Comparison of ENCODE assay signal across 9 cellular contexts in the genomic region with DNA sequence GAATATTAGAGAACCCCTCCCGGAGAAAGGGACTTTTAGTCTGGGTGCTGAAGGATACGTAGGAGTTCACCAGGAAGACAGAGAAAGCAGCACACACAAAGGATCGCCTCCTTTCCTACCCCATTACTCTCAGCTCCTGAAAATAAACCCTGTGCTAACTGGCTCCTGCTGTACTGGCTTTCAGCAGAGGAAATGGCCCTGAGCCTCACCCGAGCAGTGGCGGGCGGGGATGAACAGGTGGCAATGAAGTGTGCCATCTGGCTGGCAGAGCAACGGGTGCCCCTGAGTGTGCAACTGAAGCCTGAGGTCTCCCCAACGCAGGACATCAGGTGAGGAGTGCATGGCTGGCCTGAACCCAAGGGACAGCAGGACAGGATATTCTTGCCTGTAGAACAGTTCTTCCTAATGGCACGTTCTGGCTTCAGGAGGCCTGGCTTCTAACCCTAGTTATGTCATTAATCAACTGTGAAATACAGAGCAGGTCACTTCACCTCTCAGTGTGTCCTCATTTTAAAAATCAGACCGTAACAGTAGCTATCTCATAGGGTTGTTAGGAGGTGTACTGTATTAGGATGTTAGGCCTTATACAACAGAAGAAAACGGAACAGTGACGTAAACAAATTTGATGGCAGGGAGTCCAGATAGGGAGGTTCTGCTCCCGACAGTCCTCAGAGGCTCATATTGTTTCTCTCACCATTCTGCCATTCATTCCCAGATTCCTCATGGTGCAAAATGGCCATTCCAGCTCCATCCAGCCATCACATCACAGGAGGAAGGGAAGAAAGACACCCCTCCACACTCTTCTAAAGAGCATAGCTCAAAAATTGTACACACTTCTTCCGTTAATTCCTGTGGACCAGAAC. TPM values are rescaled to one million over a fixed set of nuclear protein-coding genes. Genes with fewer than 3 reads are reported as not detected.
DNase-seq lines count a peak whose midpoint lies in the region; ATAC-seq and TF ChIP-seq lines count a peak whose summit lies in the region.
"Had no signal": no experiment of that assay in that cellular context is flagged by ENCODE, and none has a peak within 500 bp of the region (broad histone marks: within the 10 kb centered on the region; RNA-seq: fewer than 3 reads in every experiment).

No MANE protein-coding gene starts in this region.

- POLR2A ChIA-PET in PC-9 (lab: Charles Lee; ENCODE audit: unreplicated experiment) = interaction anchor here (0.6 kb wide), 1 partner anchor 24 kb away, joined by 7 read pairs; no protein-coding TSS in a partner anchor

- no peak overlapping the region for H2AFZ ChIP-seq in PC-9

- no TSS peak for BruUV-seq in PC-9 (replicated peaks; lab: Mats Ljungman, UMichigan)

- 95 to 97% methylated on average over 11 to 14 of the region's 14 CpGs for WGBS in endodermal cell (ENCODE audit: insufficient coverage in 1 of 2, insufficient read length in 1 of 2), 2 experiments
- WGBS in aorta, 2 donors = 86 to 88% methylated on average over 14 of the region's 14 CpGs

- H3K79me2 ChIP-seq in PC-9 (ENCODE audit: low read depth) = peaks cover 63% of the 10 kb centered on the region

- H3K27me3 ChIP-seq in PC-9 (ENCODE audit: insufficient read depth, low read depth) = no peaks in the 10 kb centered on the region
- no peaks in the 10 kb centered on the region for H3K27me3 ChIP-seq in endodermal cell (ENCODE audit: control insufficient read depth, insufficient read depth, low read length, poor library complexity, severe bottlenecking)
- no peaks in the 10 kb centered on the region for H3K27me3 ChIP-seq in aorta (ENCODE audit: control insufficient read depth in 1 of 2, insufficient read depth in 2 of 2, low read length in 1 of 2)

- H3K27ac Mint-ChIP-seq in endodermal cell = no peak overlapping the region
- peak overlapping the region; percentile 83 for H3K27ac Mint-ChIP-seq in progenitor cell of endocrine pancreas

- no peaks in the 10 kb centered on the region for H3K9me3 ChIP-seq in PC-9 (ENCODE audit: insufficient read depth, low read depth)
- H3K9me3 ChIP-seq in endodermal cell (ENCODE audit: control insufficient read depth, low read length) = peaks cover 16% of the 10 kb centered on the region
- no peaks in the 10 kb centered on the region for H3K9me3 ChIP-seq in aorta (ENCODE audit: control insufficient read depth, low read length)

- CTCF ChIA-PET in PC-9 (lab: Charles Lee) = interaction anchor here (0.7 kb wide), 1 partner anchor 329 kb away, joined by 3 read pairs; no protein-coding TSS in a partner anchor

- peaks cover 32% of the 10 kb centered on the region for H3K4me1 ChIP-seq in PC-9 (replicated peaks; ENCODE audit: insufficient read depth)
- no peaks in the 10 kb centered on the region for H3K4me1 ChIP-seq in endodermal cell (ENCODE audit: control insufficient read depth, insufficient read depth, low read length)
- no peaks in the 10 kb centered on the region for H3K4me1 ChIP-seq in aorta (ENCODE audit: control insufficient read depth in 1 of 2, insufficient read depth in 2 of 2, low read length in 2 of 2)

- H3K36me3 ChIP-seq in PC-9 (ENCODE audit: low read depth) = peaks cover 38% of the 10 kb centered on the region
- H3K36me3 ChIP-seq in endodermal cell (ENCODE audit: control insufficient read depth, insufficient read depth, low read length) = peaks cover 22% of the 10 kb centered on the region
- H3K36me3 ChIP-seq in aorta (ENCODE audit: control insufficient read depth in 1 of 2, insufficient read depth in 2 of 2, low read length in 1 of 2) = peaks cover 0 to 2% of the 10 kb centered on the region in 2 donors

- H3K36me3 Mint-ChIP-seq in endodermal cell (ENCODE audit: low read depth) = peaks cover 35% of the 10 kb centered on the region
- peaks cover 24% of the 10 kb centered on the region for H3K36me3 Mint-ChIP-seq in progenitor cell of endocrine pancreas (ENCODE audit: insufficient read depth)

- TF ChIP-seq CTCF in PC-9 (conservative IDR thresholded peaks at IDR 0.05) (no peak), endodermal cell (conservative IDR thresholded peaks at IDR 0.05) (no peak), progenitor cell of endocrine pancreas (IDR thresholded peaks at IDR 0.05; ENCODE audit: unreplicated experiment) (no peak)

- intact Hi-C loops in PC-9 (cut with micrococcal nuclease; ENCODE audit: unreplicated experiment) (no loop called here), aorta (cut with DNase I) (loop anchor here (2.0 to 10.0 kb wide), 7 partner anchors 52 to 242 kb away; partner anchors contain the start of genes CSNK2A1 (in 2 of the 2), SRXN1 (in 1 of the 2) and TBC1D20 (in 1 of the 2))

- H4K20me1 ChIP-seq in PC-9 (ENCODE audit: insufficient read depth) = peaks cover 10% of the 10 kb centered on the region

- in situ Hi-C loops in G401 (cut with HindIII; ENCODE audit: low sequenced_read_pairs) = no loop called here

- H3F3A ChIP-seq in PC-9 (ENCODE audit: insufficient read depth, low read depth) = peaks cover 24% of the 10 kb centered on the region

- H3K27me3 Mint-ChIP-seq in endodermal cell (ENCODE audit: insufficient read depth) = peaks cover 4% of the 10 kb centered on the region
- peaks cover 8% of the 10 kb centered on the region for H3K27me3 Mint-ChIP-seq in progenitor cell of endocrine pancreas

- ATAC-seq in HG03135 (IDR thresholded peaks at IDR 0.05; ENCODE audit: unreplicated experiment) (no peak), aorta (ENCODE audit: low FRiP score) (no peak)

- H3K27ac ChIP-seq in PC-9 (no peak overlapping the region), endodermal cell (ENCODE audit: low read depth, low read length) (no peak overlapping the region), aorta (ENCODE audit: low read depth in 1 of 2, low read length in 2 of 2) (no peak overlapping the region)

- peak overlapping the region; percentile 96 for H3K4me2 ChIP-seq in PC-9

- peak overlapping the region; percentile 86 for H3K4me3 ChIP-seq in PC-9
- H3K4me3 ChIP-seq in endodermal cell (ENCODE audit: low read length) = peak overlapping the region; percentile 92
- H3K4me3 ChIP-seq in aorta (ENCODE audit: low read length in 2 of 2) = no peak overlapping the region

- no peak overlapping the region for H3K9ac ChIP-seq in endodermal cell (ENCODE audit: extremely low read depth, low read length, poor library complexity, severe bottlenecking)

- H3K4me1 Mint-ChIP-seq in endodermal cell (peaks cover 8% of the 10 kb centered on the region), progenitor cell of endocrine pancreas (ENCODE audit: low read depth) (peaks cover 14% of the 10 kb centered on the region)

- H3K9me3 Mint-ChIP-seq in endodermal cell = peaks cover 13% of the 10 kb centered on the region
- peaks cover 7% of the 10 kb centered on the region for H3K9me3 Mint-ChIP-seq in progenitor cell of endocrine pancreas (ENCODE audit: low read depth)

- DNase-seq in G401 (ENCODE audit: low spot score) (peak; percentile 97), PC-9 (no peak), endodermal cell (no peak), progenitor cell of endocrine pancreas (ENCODE audit: low spot score, unreplicated experiment) (no peak), DMS114 treated with DMSO at 0.1 percent for 48 hours (lab: John Stamatoyannopoulos, UW; ENCODE audit: unreplicated experiment) (no peak), aorta (no peak), OCI-M2 (lab: John Stamatoyannopoulos, UW; ENCODE audit: unreplicated experiment) (no peak)
- DNase-seq: SHP77 had no signal

- H3K4me3 Mint-ChIP-seq in endodermal cell (peak overlapping the region; percentile 65), progenitor cell of endocrine pancreas (ENCODE audit: low read depth) (peak overlapping the region; percentile 83)

- no peaks in the 10 kb centered on the region for H3K9me2 ChIP-seq in PC-9 (ENCODE audit: insufficient read depth)

RNA-seq across cellular contexts. Expression of gene RBCK1, which starts 1.8 kb away (rescaled TPM):
- total RNA-seq in G401 (2014; rRNA removed; shearing (Covaris generic)) = 52.4 and 58.5 TPM in 2 replicates
- total RNA-seq in PC-9 (2021) (176 and 212 TPM in 2 replicates), endodermal cell (10 to 100 TPM; 61.7 to 63.7 TPM), progenitor cell of endocrine pancreas (92.7 and 108 TPM in 2 replicates), aorta (10 to 100 TPM; 52.8 to 70.0 TPM)
- 56.3 TPM for polyA plus RNA-seq in endodermal cell (2013, experiment 1 of 2)
- 44.3 TPM for polyA plus RNA-seq in endodermal cell (2013, experiment 2 of 2)
- 100 to 1,000 TPM in 1 of 2 donors, 10 to 100 TPM in 1; 64.1 to 118 TPM for polyA plus RNA-seq in aorta

RNA-seq across cellular contexts. Expression of gene TRIB3, which starts 29.4 kb away (rescaled TPM):
- total RNA-seq in G401 (2014; rRNA removed; shearing (Covaris generic)) = 12.9 and 15.6 TPM in 2 replicates
- 81.0 and 82.0 TPM in 2 replicates for total RNA-seq in PC-9 (2021)
- 1 to 10 TPM; 4.0 TPM for total RNA-seq in endodermal cell
- polyA plus RNA-seq in endodermal cell (2013, experiment 1 of 2) = 7.6 TPM
- 5.8 TPM for polyA plus RNA-seq in endodermal cell (2013, experiment 2 of 2)
- total RNA-seq in progenitor cell of endocrine pancreas = 5.2 and 7.8 TPM in 2 replicates
- total RNA-seq in aorta = 1 to 10 TPM; 2.9 to 3.7 TPM
- polyA plus RNA-seq in aorta = 1 to 10 TPM; 2.0 to 3.1 TPM

RNA-seq across cellular contexts. Expression of gene TBC1D20, which starts 52.4 kb away (rescaled TPM):
- total RNA-seq in G401 (2014; rRNA removed; shearing (Covaris generic)) = 13.5 and 17.4 TPM in 2 replicates
- total RNA-seq in PC-9 (2021) = 27.8 and 32.8 TPM in 2 replicates
- total RNA-seq in endodermal cell = 10 to 100 TPM; 24.9 to 28.0 TPM
- 24.5 TPM for polyA plus RNA-seq in endodermal cell (2013, experiment 1 of 2)
- 23.7 TPM for polyA plus RNA-seq in endodermal cell (2013, experiment 2 of 2)
- total RNA-seq in progenitor cell of endocrine pancreas = 30.3 and 33.2 TPM in 2 replicates
- 10 to 100 TPM; 27.2 to 39.1 TPM for total RNA-seq in aorta
- polyA plus RNA-seq in aorta = 10 to 100 TPM in 1 of 2 donors, 1 to 10 TPM in 1; 9.5 to 27.2 TPM

Comparison
In these comparisons a context has a peak if more than half of its experiments do, and no peak if none do; other contexts are left out.
1. H3K4me3 ChIP-seq: peak in PC-9 (single experiment) and endodermal cell (single experiment); none in aorta (0 of 2).